Comparison of ENCODE assay signal across 10 cellular contexts in genomic region chr2:147623328-147623727, GRCh38.
DNase-seq lines count a peak whose midpoint lies in the region; ATAC-seq, FAIRE-seq and TF ChIP-seq lines count a peak whose summit lies in the region.
"Had no signal": no experiment of that assay in that cellular context is flagged by ENCODE, and none has a peak within 500 bp of the region (broad histone marks: within the 10 kb centered on the region; RNA-seq: fewer than 3 reads in every experiment).

No MANE protein-coding gene starts in this region.

- peak overlapping the region; percentile 33 for H3K27ac Mint-ChIP-seq in activated CD4-positive, alpha-beta memory T cell treated with anti-CD3 and anti-CD28 coated beads, Interleukin-2, amount 10 ng/mL, durations not matched to agents 7 days and 5 days
- H3K27ac Mint-ChIP-seq: nephron progenitor cell had no signal

- no peak for TF ChIP-seq CTCF in D721Med (IDR thresholded peaks at IDR 0.05; ENCODE audit: insufficient read depth, missing control alignments)

- no peaks in the 10 kb centered on the region for H3K36me3 Mint-ChIP-seq in activated CD4-positive, alpha-beta memory T cell treated with anti-CD3 and anti-CD28 coated beads, Interleukin-2, amount 10 ng/mL, durations not matched to agents 7 days and 5 days (ENCODE audit: low read depth)

- H3K27me3 Mint-ChIP-seq in activated CD4-positive, alpha-beta memory T cell treated with anti-CD3 and anti-CD28 coated beads, Interleukin-2, amount 10 ng/mL, durations not matched to agents 7 days and 5 days, result no peaks in the 10 kb centered on the region

- no peaks in the 10 kb centered on the region for H3K9me3 Mint-ChIP-seq in activated CD4-positive, alpha-beta memory T cell treated with anti-CD3 and anti-CD28 coated beads, Interleukin-2, amount 10 ng/mL, durations not matched to agents 7 days and 5 days
- H3K9me3 Mint-ChIP-seq: nephron progenitor cell had no signal

- H3K4me1 Mint-ChIP-seq in activated CD4-positive, alpha-beta memory T cell treated with anti-CD3 and anti-CD28 coated beads, Interleukin-2, amount 10 ng/mL, durations not matched to agents 7 days and 5 days, result peaks cover 23% of the 10 kb centered on the region

- POLR2A ChIA-PET in activated CD4-positive, alpha-beta memory T cell treated with anti-CD3 and anti-CD28 coated beads, Interleukin-2, amount 10 ng/mL, durations not matched to agents 7 days and 5 days (lab: Charles Lee), result no interaction called here

- peak; percentile 84 for ATAC-seq in GM19438 (IDR thresholded peaks at IDR 0.05; ENCODE audit: low read depth, unreplicated experiment)
- ATAC-seq in HG03103 (IDR thresholded peaks at IDR 0.05; ENCODE audit: low read depth, unreplicated experiment), result peak; percentile 94

- H3K4me3 Mint-ChIP-seq in activated CD4-positive, alpha-beta memory T cell treated with anti-CD3 and anti-CD28 coated beads, Interleukin-2, amount 10 ng/mL, durations not matched to agents 7 days and 5 days, result no peak overlapping the region
- H3K4me3 Mint-ChIP-seq: nephron progenitor cell had no signal

- DNase-seq in ELR (ENCODE audit: low read depth) (peak; percentile 20), RPMI8226 (no peak), NCI-H1105 treated with DMSO at 0.1 percent for 48 hours (lab: John Stamatoyannopoulos, UW) (no peak), urothelium cell line (ENCODE audit: low spot score) (no peak), D721Med (ENCODE audit: insufficient read length, low spot score) (no peak)
- peak; percentile 28 for DNase-seq in activated CD4-positive, alpha-beta memory T cell treated with anti-CD3 and anti-CD28 coated beads, Interleukin-2, amount 10 ng/mL, durations not matched to agents 7 days and 5 days
- DNase-seq: DMS53, nephron progenitor cell had no signal

- FAIRE-seq in urothelium cell line (lab: Jason Lieb, UNC) (no peak), D721Med (lab: Jason Lieb, UNC) (no peak)

- CTCF ChIA-PET in activated CD4-positive, alpha-beta memory T cell treated with anti-CD3 and anti-CD28 coated beads, Interleukin-2, amount 10 ng/mL, durations not matched to agents 7 days and 5 days (lab: Charles Lee), result interaction anchor here (0.8 to 0.9 kb wide), 3 partner anchors 22 to 578 kb away, joined by 3 to 4 read pairs (median 4); no protein-coding TSS in a partner anchor

Comparison
In these comparisons a context has a peak if more than half of its experiments do, and no peak if none do; other contexts are left out.
1. DNase-seq: peak in ELR (single experiment) and activated CD4-positive, alpha-beta memory T cell treated with anti-CD3 and anti-CD28 coated beads, Interleukin-2, amount 10 ng/mL, durations not matched to agents 7 days and 5 days (single experiment); none in RPMI8226 (single experiment), NCI-H1105 treated with DMSO at 0.1 percent for 48 hours (single experiment), urothelium cell line (single experiment) and D721Med (single experiment).